In the genomic region with DNA sequence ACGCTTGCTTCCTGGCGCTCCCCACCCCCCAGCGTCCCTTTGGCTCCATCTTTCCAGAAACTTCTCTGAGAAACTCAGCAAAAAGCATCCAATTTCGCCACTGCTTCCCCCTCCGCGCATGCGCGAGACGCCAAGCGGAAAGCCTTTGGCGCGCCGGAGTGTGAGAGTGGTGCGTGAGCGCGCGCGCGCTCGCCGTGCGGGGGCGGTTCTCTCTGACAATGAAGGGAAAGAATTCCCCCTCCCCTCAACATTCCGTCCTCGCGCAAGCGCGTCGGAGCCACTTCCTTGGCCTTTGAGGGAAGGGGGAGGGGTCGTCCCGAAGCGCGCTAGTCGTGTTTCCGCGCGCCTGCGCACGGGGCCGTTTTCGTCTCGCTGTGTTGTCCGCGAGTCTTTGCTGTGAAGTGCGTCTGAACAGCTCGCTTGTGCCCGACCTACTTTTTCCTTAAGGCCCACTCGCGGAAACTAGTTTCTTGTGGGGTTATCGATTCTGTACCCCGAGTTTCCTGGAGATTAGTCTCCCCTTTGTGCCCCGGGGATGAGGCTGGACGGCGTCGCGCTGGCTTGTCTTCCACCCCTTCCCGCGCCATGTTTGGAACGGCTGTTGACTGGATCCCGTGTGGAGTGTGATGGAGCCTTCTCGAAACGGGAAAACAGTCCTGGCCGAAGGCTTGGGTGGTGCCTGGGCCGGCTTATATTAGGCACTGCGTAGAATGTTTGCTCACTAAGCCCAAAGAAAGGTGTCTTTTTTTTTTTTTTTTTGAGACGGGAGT, we compare ENCODE assay signal across 8 cellular contexts. TPM values are rescaled to one million over a fixed set of nuclear protein-coding genes. Genes with fewer than 3 reads are reported as not detected.
DNase-seq lines count a peak whose midpoint lies in the region; ATAC-seq, FAIRE-seq and TF ChIP-seq lines count a peak whose summit lies in the region.

No MANE protein-coding gene starts in this region.

- POLR2A ChIA-PET in WTC11 (lab: Charles Lee), result interaction anchor here (0.7 to 3.7 kb wide), 2 partner anchors 12 to 136 kb away, joined by 4 to 51 read pairs; partner anchors contain the start of gene SPEN

- no peaks in the 10 kb centered on the region for H3K9me3 ChIP-seq in skeletal muscle tissue (ENCODE audit: control insufficient read depth in 3 of 3, low read length in 3 of 3)

- peak overlapping the region; percentile 81 for H3K4me3 Mint-ChIP-seq in WTC11

- ATAC-seq in GM18873 (IDR thresholded peaks at IDR 0.05; ENCODE audit: low FRiP score, unreplicated experiment) (peak; percentile 41), HG03159 (IDR thresholded peaks at IDR 0.05; ENCODE audit: unreplicated experiment) (peak; percentile 47), WTC11 (peak; percentile 50)

- no peaks in the 10 kb centered on the region for H3K9me3 Mint-ChIP-seq in WTC11

- H3K36me3 Mint-ChIP-seq in WTC11, result peaks cover 7% of the 10 kb centered on the region

- FAIRE-seq in bronchial epithelial cell (lab: Jason Lieb, UNC), result peak; percentile 47

- peak; percentile 99 for DNase-seq in NCI-H2227 treated with DMSO at 0.1 percent for 48 hours (lab: John Stamatoyannopoulos, UW)
- peak; percentile 92 for DNase-seq in WTC11 (ENCODE audit: low spot score)
- DNase-seq in bronchial epithelial cell (ENCODE audit: low read depth), result peak; percentile 99
- peak; percentile 86 for DNase-seq in iPS-NIHi11 (ENCODE audit: low spot score)

- H3K4me1 ChIP-seq in ACC112 (ENCODE audit: control insufficient read depth, insufficient read depth, low read length, unreplicated experiment) (peaks cover 11% of the 10 kb centered on the region), skeletal muscle tissue (ENCODE audit: control insufficient read depth in 3 of 3, insufficient read depth in 3 of 3, low read length in 3 of 3) (peaks cover 3 to 16% (median 6%) of the 10 kb centered on the region in 3 donors)

- peak overlapping the region; percentile 99 to 100 (median 99) for H3K9ac ChIP-seq in skeletal muscle tissue (ENCODE audit: low read depth in 1 of 3, low read length in 3 of 3)

- no peaks in the 10 kb centered on the region for H3K27me3 ChIP-seq in ACC112 (ENCODE audit: insufficient read depth, low read length)
- H3K27me3 ChIP-seq in bronchial epithelial cell (ENCODE audit: control insufficient read depth, insufficient read depth, low read length), result no peaks in the 10 kb centered on the region
- H3K27me3 ChIP-seq in skeletal muscle tissue (ENCODE audit: control insufficient read depth in 3 of 3, insufficient read depth in 3 of 3, low read length in 3 of 3), result no peaks in the 10 kb centered on the region

- H3K4me3 ChIP-seq in ACC112 (ENCODE audit: low read depth, low read length), result peak overlapping the region; percentile 99
- H3K4me3 ChIP-seq in bronchial epithelial cell (ENCODE audit: low read depth, low read length), result peak overlapping the region; percentile 63
- peak overlapping the region; percentile 77 to 95 (median 93) for H3K4me3 ChIP-seq in skeletal muscle tissue (ENCODE audit: low read length in 3 of 3)

- peak overlapping the region; percentile 95 for H3K27ac ChIP-seq in ACC112 (ENCODE audit: low read depth, low read length)
- peak overlapping the region; percentile 100 for H3K27ac ChIP-seq in skeletal muscle tissue (ENCODE audit: low read depth, low read length)

- H3K36me3 ChIP-seq in ACC112 (ENCODE audit: insufficient read depth, low read length), result no peaks in the 10 kb centered on the region
- no peaks in the 10 kb centered on the region for H3K36me3 ChIP-seq in bronchial epithelial cell (ENCODE audit: control insufficient read depth, insufficient read depth, low read length)
- H3K36me3 ChIP-seq in skeletal muscle tissue (ENCODE audit: control insufficient read depth in 3 of 3, insufficient read depth in 3 of 3, low read length in 3 of 3), result peaks cover 0 to 2% (median 0%) of the 10 kb centered on the region in 3 donors

- CTCF ChIA-PET in WTC11 (lab: Charles Lee), result interaction anchor here (1.0 kb wide), 1 partner anchor 12 kb away, joined by 3 read pairs; the partner anchor contains the start of gene SPEN

- no peaks in the 10 kb centered on the region; the same call in 1 of the 2 replicates for H3K27me3 Mint-ChIP-seq in WTC11 (ENCODE audit: low read depth)

- peaks cover 10% of the 10 kb centered on the region for H3K79me2 ChIP-seq in ACC112 (ENCODE audit: control insufficient read depth, insufficient read depth, low read length, unreplicated experiment)

- TF ChIP-seq CTCF in WTC11 (IDR thresholded peaks at IDR 0.05) (no peak), bronchial epithelial cell (IDR thresholded peaks at IDR 0.05; ENCODE audit: insufficient read depth, low read length, severe bottlenecking) (no peak)

- H3K27ac Mint-ChIP-seq in WTC11, result peak overlapping the region; percentile 99

- H2AFZ ChIP-seq in ACC112 (ENCODE audit: low read length, unreplicated experiment), result peak overlapping the region; percentile 96

- H3K4me1 Mint-ChIP-seq in WTC11, result peaks cover 33% of the 10 kb centered on the region

TF ChIP-seq in WTC11, 78 proteins besides CTCF, POLR2A, EP300 and RAD21 (continues in another document):
- TF ChIP-seq FOXP4 (CRISPR knock-in tag; IDR thresholded peaks at IDR 0.05), result peak; percentile 78
- TF ChIP-seq RELA (CRISPR knock-in tag; IDR thresholded peaks at IDR 0.05; ENCODE audit: borderline replicate concordance), result no peak
- peak; percentile 81 for TF ChIP-seq ZNF281 (CRISPR knock-in tag; IDR thresholded peaks at IDR 0.05)
- TF ChIP-seq NR1H2 (CRISPR knock-in tag; IDR thresholded peaks at IDR 0.05), result no peak
- no peak for TF ChIP-seq ESRRA (CRISPR knock-in tag; IDR thresholded peaks at IDR 0.05; ENCODE audit: borderline replicate concordance)
- peak; percentile 80; the same call in 1 of the 2 replicates for TF ChIP-seq FOXK1 (CRISPR knock-in tag; IDR thresholded peaks at IDR 0.05)
- TF ChIP-seq, protein P1, sequence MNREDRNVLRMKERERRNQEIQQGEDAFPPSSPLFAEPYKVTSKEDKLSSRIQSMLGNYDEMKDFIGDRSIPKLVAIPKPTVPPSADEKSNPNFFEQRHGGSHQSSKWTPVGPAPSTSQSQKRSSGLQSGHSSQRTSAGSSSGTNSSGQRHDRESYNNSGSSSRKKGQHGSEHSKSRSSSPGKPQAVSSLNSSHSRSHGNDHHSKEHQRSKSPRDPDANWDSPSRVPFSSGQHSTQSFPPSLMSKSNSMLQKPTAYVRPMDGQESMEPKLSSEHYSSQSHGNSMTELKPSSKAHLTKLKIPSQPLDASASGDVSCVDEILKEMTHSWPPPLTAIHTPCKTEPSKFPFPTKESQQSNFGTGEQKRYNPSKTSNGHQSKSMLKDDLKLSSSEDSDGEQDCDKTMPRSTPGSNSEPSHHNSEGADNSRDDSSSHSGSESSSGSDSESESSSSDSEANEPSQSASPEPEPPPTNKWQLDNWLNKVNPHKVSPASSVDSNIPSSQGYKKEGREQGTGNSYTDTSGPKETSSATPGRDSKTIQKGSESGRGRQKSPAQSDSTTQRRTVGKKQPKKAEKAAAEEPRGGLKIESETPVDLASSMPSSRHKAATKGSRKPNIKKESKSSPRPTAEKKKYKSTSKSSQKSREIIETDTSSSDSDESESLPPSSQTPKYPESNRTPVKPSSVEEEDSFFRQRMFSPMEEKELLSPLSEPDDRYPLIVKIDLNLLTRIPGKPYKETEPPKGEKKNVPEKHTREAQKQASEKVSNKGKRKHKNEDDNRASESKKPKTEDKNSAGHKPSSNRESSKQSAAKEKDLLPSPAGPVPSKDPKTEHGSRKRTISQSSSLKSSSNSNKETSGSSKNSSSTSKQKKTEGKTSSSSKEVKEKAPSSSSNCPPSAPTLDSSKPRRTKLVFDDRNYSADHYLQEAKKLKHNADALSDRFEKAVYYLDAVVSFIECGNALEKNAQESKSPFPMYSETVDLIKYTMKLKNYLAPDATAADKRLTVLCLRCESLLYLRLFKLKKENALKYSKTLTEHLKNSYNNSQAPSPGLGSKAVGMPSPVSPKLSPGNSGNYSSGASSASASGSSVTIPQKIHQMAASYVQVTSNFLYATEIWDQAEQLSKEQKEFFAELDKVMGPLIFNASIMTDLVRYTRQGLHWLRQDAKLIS (CRISPR knock-in tag; IDR thresholded peaks at IDR 0.05; ENCODE audit: borderline replicate concordance), result no peak
- TF ChIP-seq ELF4 (CRISPR knock-in tag; IDR thresholded peaks at IDR 0.05; ENCODE audit: low read depth), result no peak

RNA-seq across cellular contexts. Expression of gene SPEN, which starts 11.6 kb away (rescaled TPM):
- total RNA-seq in WTC11 (2021) (48.5 to 50.2 TPM (median 48.8 TPM) in 3 replicates), bronchial epithelial cell (18.3 and 19.2 TPM in 2 replicates), skeletal muscle tissue (21.4 TPM)

RNA-seq across cellular contexts. Expression of gene UQCRHL, which starts 28.5 kb away (rescaled TPM):
- total RNA-seq in WTC11 (2021), result 2.6 to 3.8 TPM (median 2.7 TPM) in 3 replicates
- total RNA-seq in bronchial epithelial cell, result 1.8 and 4.9 TPM in 2 replicates
- 4.7 TPM for total RNA-seq in skeletal muscle tissue

Comparison
In these comparisons a context has a peak if more than half of its experiments do, and no peak if none do; other contexts are left out.
1. Peak in every context shown above with its lines: DNase-seq, ATAC-seq, H3K4me3 ChIP-seq and H3K27ac ChIP-seq.